In the genomic region with DNA sequence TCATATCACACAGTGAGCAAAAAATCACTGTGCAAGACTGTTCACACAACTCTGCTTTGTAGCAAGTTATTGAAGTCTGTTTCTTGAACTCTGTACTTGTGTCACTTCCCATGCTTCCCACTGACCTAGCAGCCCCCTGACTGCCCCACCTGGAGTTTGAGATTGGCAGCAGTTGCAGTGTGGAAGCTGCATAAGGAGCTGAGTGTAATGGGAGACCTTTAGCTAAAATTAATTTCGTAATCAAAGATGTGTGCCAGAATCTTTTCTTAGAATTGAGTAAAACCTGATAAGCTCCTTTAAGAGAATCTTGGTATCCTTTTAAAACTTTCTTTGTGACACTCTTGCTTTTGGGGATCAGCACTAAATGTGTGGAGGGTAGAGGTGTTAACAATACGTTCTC, we compare ENCODE assay signal across 3 cellular contexts.
TF ChIP-seq lines count a peak whose summit lies in the region.

No MANE protein-coding gene starts in this region.

TF ChIP-seq in SK-N-SH treated with all-trans-retinoic acid at 6 μM for 48 hours, 23 proteins besides CTCF, POLR2A, EP300 and RAD21:
- TF ChIP-seq, protein P1, sequence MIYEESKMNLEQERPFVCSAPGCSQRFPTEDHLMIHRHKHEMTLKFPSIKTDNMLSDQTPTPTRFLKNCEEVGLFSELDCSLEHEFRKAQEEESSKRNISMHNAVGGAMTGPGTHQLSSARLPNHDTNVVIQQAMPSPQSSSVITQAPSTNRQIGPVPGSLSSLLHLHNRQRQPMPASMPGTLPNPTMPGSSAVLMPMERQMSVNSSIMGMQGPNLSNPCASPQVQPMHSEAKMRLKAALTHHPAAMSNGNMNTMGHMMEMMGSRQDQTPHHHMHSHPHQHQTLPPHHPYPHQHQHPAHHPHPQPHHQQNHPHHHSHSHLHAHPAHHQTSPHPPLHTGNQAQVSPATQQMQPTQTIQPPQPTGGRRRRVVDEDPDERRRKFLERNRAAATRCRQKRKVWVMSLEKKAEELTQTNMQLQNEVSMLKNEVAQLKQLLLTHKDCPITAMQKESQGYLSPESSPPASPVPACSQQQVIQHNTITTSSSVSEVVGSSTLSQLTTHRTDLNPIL (CRISPR knock-in tag; IDR thresholded peaks at IDR 0.05; ENCODE audit: low read depth), result no peak
- no peak for TF ChIP-seq ZFP3 (CRISPR knock-in tag; IDR thresholded peaks at IDR 0.05)
- TF ChIP-seq ZC3H10 (CRISPR knock-in tag; IDR thresholded peaks at IDR 0.05), result no peak
- TF ChIP-seq GLIS3 (CRISPR knock-in tag; IDR thresholded peaks at IDR 0.05), result no peak
- no peak for TF ChIP-seq TCF4 (CRISPR knock-in tag; IDR thresholded peaks at IDR 0.05; ENCODE audit: borderline replicate concordance)
- TF ChIP-seq, protein P2, sequence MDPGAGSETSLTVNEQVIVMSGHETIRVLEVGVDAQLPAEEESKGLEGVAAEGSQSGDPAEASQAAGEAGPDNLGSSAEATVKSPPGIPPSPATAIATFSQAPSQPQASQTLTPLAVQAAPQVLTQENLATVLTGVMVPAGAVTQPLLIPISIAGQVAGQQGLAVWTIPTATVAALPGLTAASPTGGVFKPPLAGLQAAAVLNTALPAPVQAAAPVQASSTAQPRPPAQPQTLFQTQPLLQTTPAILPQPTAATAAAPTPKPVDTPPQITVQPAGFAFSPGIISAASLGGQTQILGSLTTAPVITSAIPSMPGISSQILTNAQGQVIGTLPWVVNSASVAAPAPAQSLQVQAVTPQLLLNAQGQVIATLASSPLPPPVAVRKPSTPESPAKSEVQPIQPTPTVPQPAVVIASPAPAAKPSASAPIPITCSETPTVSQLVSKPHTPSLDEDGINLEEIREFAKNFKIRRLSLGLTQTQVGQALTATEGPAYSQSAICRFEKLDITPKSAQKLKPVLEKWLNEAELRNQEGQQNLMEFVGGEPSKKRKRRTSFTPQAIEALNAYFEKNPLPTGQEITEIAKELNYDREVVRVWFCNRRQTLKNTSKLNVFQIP (CRISPR knock-in tag; IDR thresholded peaks at IDR 0.05; ENCODE audit: borderline replicate concordance, low read depth), result no peak
- no peak for TF ChIP-seq TOX (CRISPR knock-in tag; IDR thresholded peaks at IDR 0.05; ENCODE audit: borderline replicate concordance)

TF ChIP-seq in SK-N-SH, 30 proteins besides CTCF, POLR2A, EP300 and RAD21 (continues in another document):
- TF ChIP-seq NRF1 (IDR thresholded peaks at IDR 0.05; ENCODE audit: low read depth, low read length), result no peak
- TF ChIP-seq NFIC (IDR thresholded peaks at IDR 0.05; ENCODE audit: borderline replicate concordance), result no peak
- TF ChIP-seq, protein P3, sequence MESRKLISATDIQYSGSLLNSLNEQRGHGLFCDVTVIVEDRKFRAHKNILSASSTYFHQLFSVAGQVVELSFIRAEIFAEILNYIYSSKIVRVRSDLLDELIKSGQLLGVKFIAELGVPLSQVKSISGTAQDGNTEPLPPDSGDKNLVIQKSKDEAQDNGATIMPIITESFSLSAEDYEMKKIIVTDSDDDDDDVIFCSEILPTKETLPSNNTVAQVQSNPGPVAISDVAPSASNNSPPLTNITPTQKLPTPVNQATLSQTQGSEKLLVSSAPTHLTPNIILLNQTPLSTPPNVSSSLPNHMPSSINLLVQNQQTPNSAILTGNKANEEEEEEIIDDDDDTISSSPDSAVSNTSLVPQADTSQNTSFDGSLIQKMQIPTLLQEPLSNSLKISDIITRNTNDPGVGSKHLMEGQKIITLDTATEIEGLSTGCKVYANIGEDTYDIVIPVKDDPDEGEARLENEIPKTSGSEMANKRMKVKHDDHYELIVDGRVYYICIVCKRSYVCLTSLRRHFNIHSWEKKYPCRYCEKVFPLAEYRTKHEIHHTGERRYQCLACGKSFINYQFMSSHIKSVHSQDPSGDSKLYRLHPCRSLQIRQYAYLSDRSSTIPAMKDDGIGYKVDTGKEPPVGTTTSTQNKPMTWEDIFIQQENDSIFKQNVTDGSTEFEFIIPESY (IDR thresholded peaks at IDR 0.05; ENCODE audit: borderline replicate concordance, low read depth), result no peak
- TF ChIP-seq, protein P4, sequence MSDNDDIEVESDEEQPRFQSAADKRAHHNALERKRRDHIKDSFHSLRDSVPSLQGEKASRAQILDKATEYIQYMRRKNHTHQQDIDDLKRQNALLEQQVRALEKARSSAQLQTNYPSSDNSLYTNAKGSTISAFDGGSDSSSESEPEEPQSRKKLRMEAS (IDR thresholded peaks at IDR 0.05; ENCODE audit: low read depth), result no peak
- TF ChIP-seq GABPA (IDR thresholded peaks at IDR 0.05; ENCODE audit: low read depth), result no peak
- no peak for TF ChIP-seq JUND (IDR thresholded peaks at IDR 0.05)
- TF ChIP-seq, protein P5, sequence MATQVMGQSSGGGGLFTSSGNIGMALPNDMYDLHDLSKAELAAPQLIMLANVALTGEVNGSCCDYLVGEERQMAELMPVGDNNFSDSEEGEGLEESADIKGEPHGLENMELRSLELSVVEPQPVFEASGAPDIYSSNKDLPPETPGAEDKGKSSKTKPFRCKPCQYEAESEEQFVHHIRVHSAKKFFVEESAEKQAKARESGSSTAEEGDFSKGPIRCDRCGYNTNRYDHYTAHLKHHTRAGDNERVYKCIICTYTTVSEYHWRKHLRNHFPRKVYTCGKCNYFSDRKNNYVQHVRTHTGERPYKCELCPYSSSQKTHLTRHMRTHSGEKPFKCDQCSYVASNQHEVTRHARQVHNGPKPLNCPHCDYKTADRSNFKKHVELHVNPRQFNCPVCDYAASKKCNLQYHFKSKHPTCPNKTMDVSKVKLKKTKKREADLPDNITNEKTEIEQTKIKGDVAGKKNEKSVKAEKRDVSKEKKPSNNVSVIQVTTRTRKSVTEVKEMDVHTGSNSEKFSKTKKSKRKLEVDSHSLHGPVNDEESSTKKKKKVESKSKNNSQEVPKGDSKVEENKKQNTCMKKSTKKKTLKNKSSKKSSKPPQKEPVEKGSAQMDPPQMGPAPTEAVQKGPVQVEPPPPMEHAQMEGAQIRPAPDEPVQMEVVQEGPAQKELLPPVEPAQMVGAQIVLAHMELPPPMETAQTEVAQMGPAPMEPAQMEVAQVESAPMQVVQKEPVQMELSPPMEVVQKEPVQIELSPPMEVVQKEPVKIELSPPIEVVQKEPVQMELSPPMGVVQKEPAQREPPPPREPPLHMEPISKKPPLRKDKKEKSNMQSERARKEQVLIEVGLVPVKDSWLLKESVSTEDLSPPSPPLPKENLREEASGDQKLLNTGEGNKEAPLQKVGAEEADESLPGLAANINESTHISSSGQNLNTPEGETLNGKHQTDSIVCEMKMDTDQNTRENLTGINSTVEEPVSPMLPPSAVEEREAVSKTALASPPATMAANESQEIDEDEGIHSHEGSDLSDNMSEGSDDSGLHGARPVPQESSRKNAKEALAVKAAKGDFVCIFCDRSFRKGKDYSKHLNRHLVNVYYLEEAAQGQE (IDR thresholded peaks at IDR 0.05; ENCODE audit: low read depth, low read length), result no peak
- TF ChIP-seq FOSL2 (IDR thresholded peaks at IDR 0.05; ENCODE audit: borderline replicate concordance, low read depth), result no peak
- no peak for TF ChIP-seq SMC3 (IDR thresholded peaks at IDR 0.05; ENCODE audit: low read depth, low read length)
- no peak for TF ChIP-seq YY1 (IDR thresholded peaks at IDR 0.05; ENCODE audit: low read depth)
- TF ChIP-seq TAF1 (IDR thresholded peaks at IDR 0.05; ENCODE audit: borderline replicate concordance, low read depth, low read length), result no peak
- no peak for TF ChIP-seq RCOR1 (IDR thresholded peaks at IDR 0.05; ENCODE audit: low read length)
- no peak for TF ChIP-seq TEAD4 (IDR thresholded peaks at IDR 0.05; ENCODE audit: borderline replicate concordance, insufficient read depth)
- TF ChIP-seq GATA2 (CRISPR knock-in tag; IDR thresholded peaks at IDR 0.05), result no peak
- TF ChIP-seq, protein P6, sequence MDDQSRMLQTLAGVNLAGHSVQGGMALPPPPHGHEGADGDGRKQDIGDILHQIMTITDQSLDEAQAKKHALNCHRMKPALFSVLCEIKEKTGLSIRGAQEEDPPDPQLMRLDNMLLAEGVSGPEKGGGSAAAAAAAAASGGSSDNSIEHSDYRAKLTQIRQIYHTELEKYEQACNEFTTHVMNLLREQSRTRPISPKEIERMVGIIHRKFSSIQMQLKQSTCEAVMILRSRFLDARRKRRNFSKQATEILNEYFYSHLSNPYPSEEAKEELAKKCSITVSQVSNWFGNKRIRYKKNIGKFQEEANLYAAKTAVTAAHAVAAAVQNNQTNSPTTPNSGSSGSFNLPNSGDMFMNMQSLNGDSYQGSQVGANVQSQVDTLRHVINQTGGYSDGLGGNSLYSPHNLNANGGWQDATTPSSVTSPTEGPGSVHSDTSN (IDR thresholded peaks at IDR 0.05), result no peak
- TF ChIP-seq CHD2 (IDR thresholded peaks at IDR 0.05; ENCODE audit: low read length, partially characterized antibody), result no peak
- no peak for TF ChIP-seq SIN3A (IDR thresholded peaks at IDR 0.05; ENCODE audit: borderline replicate concordance, low read depth, low read length)
- no peak for TF ChIP-seq POLR2AphosphoS5 (IDR thresholded peaks at IDR 0.05; ENCODE audit: low read depth, low read length)
- TF ChIP-seq RFX5 (IDR thresholded peaks at IDR 0.05; ENCODE audit: low read length), result no peak

TF ChIP-seq in K562, 482 proteins besides CTCF, POLR2A, EP300 and RAD21:
- TF ChIP-seq MAFG (tag; conservative IDR thresholded peaks at IDR 0.05), result no peak
- peak; percentile 43 for TF ChIP-seq CEBPB (tag; IDR thresholded peaks at IDR 0.05)
